1 cellular context compared by ENCODE assay signal in genomic region chr6:157514659-157515496, GRCh38.
TF ChIP-seq lines count a peak whose summit lies in the region.

No MANE protein-coding gene starts in this region.

TF ChIP-seq in HepG2, 621 proteins besides CTCF, POLR2A, EP300 and RAD21 (continued from another document and continues in another):
- peak in 1 of 2 experiments; percentile 57; a peak in 2 of 4 replicates for TF ChIP-seq ATF4 (CRISPR knock-in tag; IDR thresholded peaks at IDR 0.05)
- TF ChIP-seq NR2F1 (CRISPR knock-in tag; IDR thresholded peaks at IDR 0.05): peak in 1 of 2 experiments; percentile 63; a peak in 3 of 4 replicates
- TF ChIP-seq YEATS4 (CRISPR knock-in tag; IDR thresholded peaks at IDR 0.05; ENCODE audit: borderline replicate concordance): no peak
- TF ChIP-seq PCBP1 (IDR thresholded peaks at IDR 0.05; ENCODE audit: borderline replicate concordance, low read depth, low read length): no peak
- no peak for TF ChIP-seq CENPX (CRISPR knock-in tag; IDR thresholded peaks at IDR 0.05)
- TF ChIP-seq NCOA2 (CRISPR knock-in tag; IDR thresholded peaks at IDR 0.05): 0 out of 2 replicates have a peak, but pooled peaks have one; percentile 16
- TF ChIP-seq CHD2 (IDR thresholded peaks at IDR 0.05; ENCODE audit: low read depth, low read length): no peak
- no peak for TF ChIP-seq GMEB1 (CRISPR knock-in tag; IDR thresholded peaks at IDR 0.05; ENCODE audit: borderline replicate concordance)
- no peak for TF ChIP-seq MLXIP (CRISPR knock-in tag; IDR thresholded peaks at IDR 0.05; ENCODE audit: borderline replicate concordance)
- TF ChIP-seq ZNF282 (IDR thresholded peaks at IDR 0.05; ENCODE audit: partially characterized antibody): no peak
- TF ChIP-seq ARID3A (IDR thresholded peaks at IDR 0.05; ENCODE audit: low read depth, low read length): 0 out of 2 replicates have a peak, but pooled peaks have one; percentile 29
- no peak for TF ChIP-seq ZNF275 (CRISPR knock-in tag; IDR thresholded peaks at IDR 0.05; ENCODE audit: borderline replicate concordance)
- no peak for TF ChIP-seq ZC3H13 (CRISPR knock-in tag; IDR thresholded peaks at IDR 0.05)
- TF ChIP-seq ZBTB20 (CRISPR knock-in tag; IDR thresholded peaks at IDR 0.05; ENCODE audit: borderline replicate concordance, low read depth): no peak
- TF ChIP-seq SPEN (CRISPR knock-in tag; IDR thresholded peaks at IDR 0.05; ENCODE audit: low read depth): 0 out of 2 replicates have a peak, but pooled peaks have one; percentile 29
- TF ChIP-seq XBP1 (CRISPR knock-in tag; IDR thresholded peaks at IDR 0.05): no peak
- TF ChIP-seq MIXL1 (CRISPR knock-in tag; IDR thresholded peaks at IDR 0.05): peak; percentile 57; the same call in 1 of the 2 replicates
- TF ChIP-seq KDM5A (IDR thresholded peaks at IDR 0.05; ENCODE audit: borderline replicate concordance, low read length): no peak
- peak; percentile 57; the same call in 1 of the 2 replicates for TF ChIP-seq NR2F6 (IDR thresholded peaks at IDR 0.05)
- peak; percentile 74 for TF ChIP-seq NR2F6 (CRISPR knock-in tag; IDR thresholded peaks at IDR 0.05)
- TF ChIP-seq ZNF749 (CRISPR knock-in tag; IDR thresholded peaks at IDR 0.05; ENCODE audit: borderline replicate concordance): no peak
- no peak for TF ChIP-seq CHCHD3 (CRISPR knock-in tag; IDR thresholded peaks at IDR 0.05)
- TF ChIP-seq ZNF383 (CRISPR knock-in tag; IDR thresholded peaks at IDR 0.05; ENCODE audit: borderline replicate concordance): no peak
- no peak for TF ChIP-seq ZNF468 (CRISPR knock-in tag; IDR thresholded peaks at IDR 0.05)
- peak; percentile 36; the same call in 1 of the 2 replicates for TF ChIP-seq HOXA3 (CRISPR knock-in tag; IDR thresholded peaks at IDR 0.05)
- TF ChIP-seq SYNCRIP (IDR thresholded peaks at IDR 0.05; ENCODE audit: insufficient read depth, low read depth, low read length): no peak
- TF ChIP-seq ZNF274 (CRISPR knock-in tag; IDR thresholded peaks at IDR 0.05): peak; percentile 71; the same call in 1 of the 2 replicates
- TF ChIP-seq THAP7 (CRISPR knock-in tag; IDR thresholded peaks at IDR 0.05): no peak
- no peak for TF ChIP-seq ZNF883 (CRISPR knock-in tag; IDR thresholded peaks at IDR 0.05; ENCODE audit: not compliant biosample characterization)
- TF ChIP-seq ZNF343 (CRISPR knock-in tag; IDR thresholded peaks at IDR 0.05): no peak
- TF ChIP-seq SETDB1 (CRISPR knock-in tag; IDR thresholded peaks at IDR 0.05; ENCODE audit: borderline replicate concordance): no peak
- TF ChIP-seq PHF21A (CRISPR knock-in tag; IDR thresholded peaks at IDR 0.05): no peak
- TF ChIP-seq U2AF2 (IDR thresholded peaks at IDR 0.05; ENCODE audit: low read depth, low read length): 0 out of 2 replicates have a peak, but pooled peaks have one; percentile 34
- TF ChIP-seq ARNTL (CRISPR knock-in tag; IDR thresholded peaks at IDR 0.05): no peak
- TF ChIP-seq MXI1 (IDR thresholded peaks at IDR 0.05; ENCODE audit: borderline replicate concordance, low read depth, low read length): peak; percentile 41; the same call in 1 of the 3 replicates
- TF ChIP-seq MED13 (CRISPR knock-in tag; IDR thresholded peaks at IDR 0.05): no peak
- TF ChIP-seq ZNF616 (CRISPR knock-in tag; IDR thresholded peaks at IDR 0.05; ENCODE audit: low read depth): no peak
- peak; percentile 82 for TF ChIP-seq GATAD2A (CRISPR knock-in tag; IDR thresholded peaks at IDR 0.05)
- no peak; the same call in 1 of the 2 replicates for TF ChIP-seq THAP9 (CRISPR knock-in tag; IDR thresholded peaks at IDR 0.05; ENCODE audit: borderline replicate concordance)
- TF ChIP-seq SALL1 (CRISPR knock-in tag; IDR thresholded peaks at IDR 0.05): peak; percentile 51
- no peak for TF ChIP-seq MAZ (IDR thresholded peaks at IDR 0.05; ENCODE audit: borderline replicate concordance, low read depth, low read length)
- no peak for TF ChIP-seq MAZ (CRISPR knock-in tag; IDR thresholded peaks at IDR 0.05; ENCODE audit: low read depth)
- no peak for TF ChIP-seq ZNF773 (CRISPR knock-in tag; IDR thresholded peaks at IDR 0.05; ENCODE audit: borderline replicate concordance)
- TF ChIP-seq KDM1A (CRISPR knock-in tag; IDR thresholded peaks at IDR 0.05): no peak
- TF ChIP-seq ZBTB38 (CRISPR knock-in tag; IDR thresholded peaks at IDR 0.05): peak; percentile 96
- TF ChIP-seq AKAP8 (CRISPR knock-in tag; IDR thresholded peaks at IDR 0.05): no peak
- TF ChIP-seq FOXO1 (CRISPR knock-in tag; IDR thresholded peaks at IDR 0.05): peak; percentile 1; the same call in 1 of the 2 replicates
- TF ChIP-seq ZNF766 (CRISPR knock-in tag; IDR thresholded peaks at IDR 0.05; ENCODE audit: borderline replicate concordance): no peak
- TF ChIP-seq ZNF235 (CRISPR knock-in tag; IDR thresholded peaks at IDR 0.05; ENCODE audit: borderline replicate concordance): no peak
- TF ChIP-seq ZSCAN12 (CRISPR knock-in tag; IDR thresholded peaks at IDR 0.05): no peak
- no peak for TF ChIP-seq ZBTB46 (CRISPR knock-in tag; IDR thresholded peaks at IDR 0.05; ENCODE audit: borderline replicate concordance)
- TF ChIP-seq MYPOP (CRISPR knock-in tag; IDR thresholded peaks at IDR 0.05): peak; percentile 34; the same call in 1 of the 2 replicates
- no peak for TF ChIP-seq IKZF4 (CRISPR knock-in tag; IDR thresholded peaks at IDR 0.05; ENCODE audit: borderline replicate concordance, low read depth, not compliant biosample characterization)
- no peak for TF ChIP-seq ZNF382 (CRISPR knock-in tag; IDR thresholded peaks at IDR 0.05; ENCODE audit: borderline replicate concordance)
- TF ChIP-seq MLLT10 (CRISPR knock-in tag; IDR thresholded peaks at IDR 0.05): no peak
- TF ChIP-seq ZNF772 (CRISPR knock-in tag; IDR thresholded peaks at IDR 0.05): no peak
- no peak for TF ChIP-seq DR1 (CRISPR knock-in tag; IDR thresholded peaks at IDR 0.05)
- no peak for TF ChIP-seq ZBTB3 (CRISPR knock-in tag; IDR thresholded peaks at IDR 0.05; ENCODE audit: borderline replicate concordance, low read depth)
- TF ChIP-seq ZNF441 (CRISPR knock-in tag; IDR thresholded peaks at IDR 0.05; ENCODE audit: borderline replicate concordance): no peak; the same call in 1 of the 2 replicates
